Comparison of ENCODE assay signal across 1 cellular context in genomic region chr5:134506054-134507039, GRCh38.
TF ChIP-seq lines count a peak whose summit lies in the region.

No MANE protein-coding gene starts in this region.

TF ChIP-seq in H1, 55 proteins besides CTCF, POLR2A, EP300 and RAD21 (continued from another document):
- peak; percentile 77 to 81; a peak in 3 of 4 replicates for TF ChIP-seq SIN3A (conservative IDR thresholded peaks at IDR 0.05 in 1 of 2, IDR thresholded peaks at IDR 0.05 in 1 of 2; ENCODE audit: low read depth in 1 of 2, low read length in 2 of 2)
- no peak for TF ChIP-seq JUND (IDR thresholded peaks at IDR 0.05; ENCODE audit: low read length)
- TF ChIP-seq YY1 (IDR thresholded peaks at IDR 0.05; ENCODE audit: low read depth, low read length), result peak; percentile 67
- peak; percentile 78; the same call in 1 of the 2 replicates for TF ChIP-seq TCF12 (IDR thresholded peaks at IDR 0.05; ENCODE audit: low read depth, low read length)
- peak; percentile 90 for TF ChIP-seq ATF2 (IDR thresholded peaks at IDR 0.05; ENCODE audit: low read length)
- TF ChIP-seq HDAC2 (IDR thresholded peaks at IDR 0.05; ENCODE audit: borderline replicate concordance in 1 of 2, low read depth in 2 of 2, low read length in 2 of 2), result peak; percentile 26 to 27; a peak in 1 of 4 replicates
- peak; percentile 54 for TF ChIP-seq MAX (IDR thresholded peaks at IDR 0.05)
- 0 out of 2 replicates have a peak, but pooled peaks have one; percentile 19 for TF ChIP-seq TAF1 (IDR thresholded peaks at IDR 0.05; ENCODE audit: low read depth, low read length)
- peak; percentile 89 for TF ChIP-seq TEAD4 (IDR thresholded peaks at IDR 0.05; ENCODE audit: low read depth, low read length)
- TF ChIP-seq EGR1 (IDR thresholded peaks at IDR 0.05; ENCODE audit: borderline replicate concordance, low read depth, low read length), result no peak
- no peak for TF ChIP-seq JUN (IDR thresholded peaks at IDR 0.05; ENCODE audit: low read depth, low read length)
